1 cellular context compared by ENCODE assay signal in the genomic region with DNA sequence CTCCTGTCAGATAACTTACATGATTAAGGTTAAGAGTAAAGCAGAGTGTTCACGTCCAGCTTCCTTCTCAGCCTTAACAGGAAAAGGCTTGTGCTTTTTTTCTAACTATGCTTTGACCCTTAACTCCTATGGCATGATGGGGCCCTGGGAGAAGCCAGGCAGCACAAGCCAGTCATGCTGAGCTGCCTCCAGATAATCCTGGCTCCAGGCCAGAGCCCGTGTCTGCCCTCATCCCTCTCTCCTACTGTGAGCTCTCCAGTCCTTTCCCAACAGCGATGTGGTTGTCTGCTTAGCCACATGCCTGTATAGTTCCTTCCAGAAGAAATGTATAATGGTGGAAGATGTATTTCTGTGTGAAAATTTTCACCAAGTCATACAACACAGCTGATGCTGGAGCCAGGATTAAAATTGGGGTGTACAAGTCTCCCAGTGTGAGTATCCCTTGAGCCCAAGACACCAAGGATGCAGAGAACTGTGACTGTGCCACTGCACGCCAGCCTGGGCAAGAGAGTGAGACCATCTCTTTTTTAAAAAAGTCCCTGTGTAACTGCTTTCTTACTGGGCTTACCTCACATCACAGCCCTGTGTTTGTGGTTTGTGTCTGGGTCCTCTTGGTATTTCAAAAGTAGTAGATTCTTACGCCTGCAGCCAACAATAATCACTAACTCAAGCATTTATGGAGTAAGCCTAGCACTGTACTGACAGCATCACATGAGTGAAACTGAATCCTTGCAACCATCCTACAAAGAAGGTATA.
A peak's percentile ranks its signal among the peaks of the same experiment; 100 is the strongest.
TF ChIP-seq lines count a peak whose summit lies in the region.

No MANE protein-coding gene starts in this region.

TF ChIP-seq in K562, 482 proteins besides CTCF, POLR2A, EP300 and RAD21:
- TF ChIP-seq, protein P1, sequence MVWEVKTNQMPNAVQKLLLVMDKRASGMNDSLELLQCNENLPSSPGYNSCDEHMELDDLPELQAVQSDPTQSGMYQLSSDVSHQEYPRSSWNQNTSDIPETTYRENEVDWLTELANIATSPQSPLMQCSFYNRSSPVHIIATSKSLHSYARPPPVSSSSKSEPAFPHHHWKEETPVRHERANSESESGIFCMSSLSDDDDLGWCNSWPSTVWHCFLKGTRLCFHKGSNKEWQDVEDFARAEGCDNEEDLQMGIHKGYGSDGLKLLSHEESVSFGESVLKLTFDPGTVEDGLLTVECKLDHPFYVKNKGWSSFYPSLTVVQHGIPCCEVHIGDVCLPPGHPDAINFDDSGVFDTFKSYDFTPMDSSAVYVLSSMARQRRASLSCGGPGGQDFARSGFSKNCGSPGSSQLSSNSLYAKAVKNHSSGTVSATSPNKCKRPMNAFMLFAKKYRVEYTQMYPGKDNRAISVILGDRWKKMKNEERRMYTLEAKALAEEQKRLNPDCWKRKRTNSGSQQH (CRISPR knock-in tag; IDR thresholded peaks at IDR 0.05): no peak
- no peak for TF ChIP-seq SRSF1 (IDR thresholded peaks at IDR 0.05; ENCODE audit: low read depth, low read length)
- TF ChIP-seq, protein P2, sequence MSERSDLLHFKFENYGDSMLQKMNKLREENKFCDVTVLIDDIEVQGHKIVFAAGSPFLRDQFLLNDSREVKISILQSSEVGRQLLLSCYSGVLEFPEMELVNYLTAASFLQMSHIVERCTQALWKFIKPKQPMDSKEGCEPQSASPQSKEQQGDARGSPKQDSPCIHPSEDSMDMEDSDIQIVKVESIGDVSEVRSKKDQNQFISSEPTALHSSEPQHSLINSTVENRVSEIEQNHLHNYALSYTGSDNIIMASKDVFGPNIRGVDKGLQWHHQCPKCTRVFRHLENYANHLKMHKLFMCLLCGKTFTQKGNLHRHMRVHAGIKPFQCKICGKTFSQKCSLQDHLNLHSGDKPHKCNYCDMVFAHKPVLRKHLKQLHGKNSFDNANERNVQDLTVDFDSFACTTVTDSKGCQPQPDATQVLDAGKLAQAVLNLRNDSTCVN (CRISPR knock-in tag; IDR thresholded peaks at IDR 0.05): no peak
- TF ChIP-seq NFIC (IDR thresholded peaks at IDR 0.05): peak; percentile 68
- TF ChIP-seq, protein P3, sequence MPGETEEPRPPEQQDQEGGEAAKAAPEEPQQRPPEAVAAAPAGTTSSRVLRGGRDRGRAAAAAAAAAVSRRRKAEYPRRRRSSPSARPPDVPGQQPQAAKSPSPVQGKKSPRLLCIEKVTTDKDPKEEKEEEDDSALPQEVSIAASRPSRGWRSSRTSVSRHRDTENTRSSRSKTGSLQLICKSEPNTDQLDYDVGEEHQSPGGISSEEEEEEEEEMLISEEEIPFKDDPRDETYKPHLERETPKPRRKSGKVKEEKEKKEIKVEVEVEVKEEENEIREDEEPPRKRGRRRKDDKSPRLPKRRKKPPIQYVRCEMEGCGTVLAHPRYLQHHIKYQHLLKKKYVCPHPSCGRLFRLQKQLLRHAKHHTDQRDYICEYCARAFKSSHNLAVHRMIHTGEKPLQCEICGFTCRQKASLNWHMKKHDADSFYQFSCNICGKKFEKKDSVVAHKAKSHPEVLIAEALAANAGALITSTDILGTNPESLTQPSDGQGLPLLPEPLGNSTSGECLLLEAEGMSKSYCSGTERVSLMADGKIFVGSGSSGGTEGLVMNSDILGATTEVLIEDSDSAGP (CRISPR knock-in tag; IDR thresholded peaks at IDR 0.05): no peak
- TF ChIP-seq, protein P4, sequence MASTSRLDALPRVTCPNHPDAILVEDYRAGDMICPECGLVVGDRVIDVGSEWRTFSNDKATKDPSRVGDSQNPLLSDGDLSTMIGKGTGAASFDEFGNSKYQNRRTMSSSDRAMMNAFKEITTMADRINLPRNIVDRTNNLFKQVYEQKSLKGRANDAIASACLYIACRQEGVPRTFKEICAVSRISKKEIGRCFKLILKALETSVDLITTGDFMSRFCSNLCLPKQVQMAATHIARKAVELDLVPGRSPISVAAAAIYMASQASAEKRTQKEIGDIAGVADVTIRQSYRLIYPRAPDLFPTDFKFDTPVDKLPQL (IDR thresholded peaks at IDR 0.05; ENCODE audit: extremely low read depth, insufficient read length): no peak
TF ChIP-seq in K562: peak in this region for 1.
